In genomic region chr11:119863236-119863635, GRCh38 we compare ENCODE assay signal across 8 cellular contexts.
"Had no signal": no experiment of that assay in that cellular context is flagged by ENCODE, and none has a peak within 500 bp of the region (broad histone marks: within the 10 kb centered on the region; RNA-seq: fewer than 3 reads in every experiment).

No MANE protein-coding gene starts in this region.

- H3K27ac Mint-ChIP-seq: GM23338, HFFc6 had no signal

- H3K36me3 ChIP-seq: HAP-1 had no signal

- H3K9me3 Mint-ChIP-seq: HFFc6 had no signal

- H3K4me3 Mint-ChIP-seq: GM23338, HFFc6 had no signal

- DNase-seq: H7, HFFc6, IMR-90, KG1 had no signal

- H3K4me2 ChIP-seq: GM23338 had no signal

- H3K9me3 ChIP-seq: HAP-1 had no signal

- H3K4me1 ChIP-seq: HAP-1 had no signal

- ATAC-seq: HCT116, K562 had no signal

- H3K4me3 ChIP-seq: GM23338, HAP-1, K562 had no signal
